In the genomic region with DNA sequence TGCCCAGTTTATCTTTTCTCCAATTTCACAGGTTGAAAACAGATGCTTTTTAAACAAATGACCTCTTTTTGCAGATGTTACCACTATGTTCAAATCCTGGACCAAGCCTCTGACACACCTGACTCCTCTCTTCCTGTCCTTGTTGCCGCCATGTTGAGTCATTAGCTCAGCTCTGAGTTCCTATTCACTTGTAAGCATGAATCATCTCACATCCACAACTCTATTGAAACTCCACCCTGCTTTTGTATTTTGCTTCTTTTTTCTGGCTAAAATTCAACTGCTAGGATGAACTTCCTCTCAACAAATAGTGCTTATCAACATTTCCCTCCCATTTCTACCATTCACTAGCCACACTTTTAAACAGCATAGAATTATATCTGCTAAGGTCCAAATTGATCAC, we compare ENCODE assay signal across 8 cellular contexts. TPM values are rescaled to one million over a fixed set of nuclear protein-coding genes. Genes with fewer than 3 reads are reported as not detected.
DNase-seq lines count a peak whose midpoint lies in the region; ATAC-seq and TF ChIP-seq lines count a peak whose summit lies in the region.

No MANE protein-coding gene starts in this region.

- H3K9me3 ChIP-seq in Loucy (ENCODE audit: insufficient read depth, low read depth, low read length) = no peaks in the 10 kb centered on the region

- peaks cover 81% of the 10 kb centered on the region for H3K79me2 ChIP-seq in Loucy (ENCODE audit: insufficient read depth, low read length)

- H3K4me3 Mint-ChIP-seq in activated naive CD4-positive, alpha-beta T cell treated with anti-CD3 and anti-CD28 coated beads, Interleukin-2, amount 50 U/mL, for 24 hours = peak overlapping the region; percentile 93
- no peak overlapping the region for H3K4me3 Mint-ChIP-seq in immature natural killer cell

- H4K20me1 ChIP-seq in Loucy (ENCODE audit: insufficient read depth, low read length, poor library complexity, severe bottlenecking) = peaks cover 27% of the 10 kb centered on the region

- H3F3A ChIP-seq in Loucy (ENCODE audit: low read depth) = no peaks in the 10 kb centered on the region

- peak overlapping the region; percentile 99 for H3K4me2 ChIP-seq in Loucy (ENCODE audit: low read depth, low read length, poor library complexity, severe bottlenecking)

- TF ChIP-seq CTCF in AG09309 (IDR thresholded peaks at IDR 0.05; ENCODE audit: control insufficient read depth, insufficient read depth, low read depth, low read length, missing control alignments) (no peak), Loucy (conservative IDR thresholded peaks at IDR 0.05; ENCODE audit: low read length) (no peak)

- peak overlapping the region; percentile 97 for H3K9ac ChIP-seq in Loucy (ENCODE audit: low read depth, low read length, poor library complexity, severe bottlenecking)

- no peaks in the 10 kb centered on the region for H3K9me3 Mint-ChIP-seq in activated naive CD4-positive, alpha-beta T cell treated with anti-CD3 and anti-CD28 coated beads, Interleukin-2, amount 50 U/mL, for 24 hours
- no peaks in the 10 kb centered on the region for H3K9me3 Mint-ChIP-seq in immature natural killer cell

- H3K4me1 ChIP-seq in Loucy (ENCODE audit: insufficient read depth, low read length, poor library complexity, severe bottlenecking) = peaks cover 69% of the 10 kb centered on the region

- H3K27ac Mint-ChIP-seq in activated naive CD4-positive, alpha-beta T cell treated with anti-CD3 and anti-CD28 coated beads, Interleukin-2, amount 50 U/mL, for 24 hours = peak overlapping the region; percentile 87
- peak overlapping the region; percentile 31 to 99 (median 95) for H3K27ac Mint-ChIP-seq in immature natural killer cell

- no peaks in the 10 kb centered on the region for H3K27me3 ChIP-seq in Loucy (ENCODE audit: insufficient read depth, low read length, poor library complexity, severe bottlenecking)

- H3K36me3 ChIP-seq in Loucy (ENCODE audit: insufficient read depth, low read length) = no peaks in the 10 kb centered on the region

- peaks cover 78% of the 10 kb centered on the region for H3K4me1 Mint-ChIP-seq in activated naive CD4-positive, alpha-beta T cell treated with anti-CD3 and anti-CD28 coated beads, Interleukin-2, amount 50 U/mL, for 24 hours
- H3K4me1 Mint-ChIP-seq in immature natural killer cell = peaks cover 44 to 74% of the 10 kb centered on the region in 2 donors

- peaks cover 10% of the 10 kb centered on the region for H3K36me3 Mint-ChIP-seq in activated naive CD4-positive, alpha-beta T cell treated with anti-CD3 and anti-CD28 coated beads, Interleukin-2, amount 50 U/mL, for 24 hours
- H3K36me3 Mint-ChIP-seq in immature natural killer cell = peaks cover 0 to 17% (median 4%) of the 10 kb centered on the region in 3 donors

- ATAC-seq in HG03442 (IDR thresholded peaks at IDR 0.05; ENCODE audit: unreplicated experiment) (no peak), GM21526 (IDR thresholded peaks at IDR 0.05; ENCODE audit: low FRiP score, unreplicated experiment) (no peak)

- H3K4me3 ChIP-seq in AG09309 (ENCODE audit: control insufficient read depth, low read depth, low read length) = no peak overlapping the region
- H3K4me3 ChIP-seq in Loucy (ENCODE audit: low read length, poor library complexity, severe bottlenecking) = peak overlapping the region; percentile 94

- H3K27me3 Mint-ChIP-seq in activated naive CD4-positive, alpha-beta T cell treated with anti-CD3 and anti-CD28 coated beads, Interleukin-2, amount 50 U/mL, for 24 hours = no peaks in the 10 kb centered on the region
- peaks cover 11 to 29% (median 19%) of the 10 kb centered on the region in 3 donors for H3K27me3 Mint-ChIP-seq in immature natural killer cell (ENCODE audit: low read depth in 3 of 3)

- DNase-seq in AG09309 (ENCODE audit: low read depth) = peak; percentile 48
- no peak for DNase-seq in immature natural killer cell
- DNase-seq in stimulated activated CD4-positive, alpha-beta T cell treated with anti-CD3 and anti-CD28 coated beads, TNF-alpha, amount 100 ng/mL, for 48 hours (ENCODE audit: low read depth in 3 of 3) = peak in 2 of 3 donors; percentile 21 to 40
- no peak for DNase-seq in iPS-NIHi11 (ENCODE audit: low spot score)

- no peaks in the 10 kb centered on the region for H3K9me2 ChIP-seq in Loucy (replicated peaks; ENCODE audit: low read depth, low read length)

- H2AFZ ChIP-seq in Loucy (ENCODE audit: low read length) = no peak overlapping the region

RNA-seq across cellular contexts. Expression of a gene that starts 4.1 kb away (rescaled TPM):
- 10 to 100 TPM; 10.6 to 17.9 (median 11.2) TPM for polyA plus RNA-seq in immature natural killer cell

RNA-seq across cellular contexts. Expression of a gene that starts 9.1 kb away (rescaled TPM):
- 10 to 100 TPM; 13.0 to 35.5 (median 15.4) TPM for polyA plus RNA-seq in immature natural killer cell

RNA-seq across cellular contexts. Expression of a gene that starts 14.8 kb away (rescaled TPM):
- polyA plus RNA-seq in immature natural killer cell = 10 to 100 TPM; 56.0 to 94.4 (median 68.8) TPM

RNA-seq across cellular contexts. Expression of a gene that starts 40.2 kb away (rescaled TPM):
- polyA plus RNA-seq in immature natural killer cell = 1 to 10 TPM; 1.0 to 5.1 (median 4.5) TPM

RNA-seq across cellular contexts. Expression of a gene that starts 40.4 kb away (rescaled TPM):
- not detected for polyA plus RNA-seq in immature natural killer cell

Comparison
In these comparisons a context has a peak if more than half of its experiments do, and no peak if none do; other contexts are left out.
1. DNase-seq: peak in AG09309 (single experiment) and stimulated activated CD4-positive, alpha-beta T cell treated with anti-CD3 and anti-CD28 coated beads, TNF-alpha, amount 100 ng/mL, for 48 hours (2 of 3); none in immature natural killer cell (0 of 3) and iPS-NIHi11 (single experiment).